ENCODE assay signal across 8 cellular contexts in the genomic region with DNA sequence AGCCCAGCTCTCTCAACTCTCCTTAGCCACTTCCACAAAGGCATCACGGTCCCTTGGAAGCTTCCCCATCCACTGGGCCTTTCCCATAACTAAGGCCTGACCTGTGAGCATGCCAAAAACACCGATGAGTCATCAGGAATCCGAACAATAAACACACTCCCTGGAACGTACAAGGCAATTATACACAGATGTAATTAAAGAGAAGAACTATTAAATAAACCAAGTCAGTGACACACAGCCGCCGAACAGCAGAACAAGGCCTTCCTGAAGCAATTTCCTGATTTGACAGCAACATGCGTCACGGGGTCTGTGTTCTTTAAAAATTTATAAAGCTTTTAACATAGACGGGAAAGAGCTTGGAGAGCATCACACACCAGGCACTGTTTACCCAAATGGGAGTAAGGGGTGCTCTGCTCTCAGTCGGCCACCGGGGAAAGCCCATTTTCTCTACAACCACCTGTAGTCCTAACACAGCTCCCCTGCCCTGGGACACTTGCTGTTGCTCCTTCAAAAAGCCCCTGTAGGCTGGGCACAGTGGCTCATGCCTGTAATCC. TPM values are rescaled to one million over a fixed set of nuclear protein-coding genes. Genes with fewer than 3 reads are reported as not detected.
DNase-seq lines count a peak whose midpoint lies in the region; ATAC-seq and TF ChIP-seq lines count a peak whose summit lies in the region.

No MANE protein-coding gene starts in this region.

- DNase-seq in NCI-H446 treated with DMSO at 0.1 percent for 48 hours (lab: John Stamatoyannopoulos, UW) (peak; percentile 87), epithelial cell of proximal tubule (ENCODE audit: low read depth) (peak; percentile 82), osteocyte (ENCODE audit: extremely low spot score, unreplicated experiment) (no peak), activated gamma-delta T cell (lab: John Stamatoyannopoulos, UW) (no peak), NCI-H2107 (lab: John Stamatoyannopoulos, UW) (no peak)

- H3K9me3 Mint-ChIP-seq in osteocyte (ENCODE audit: unreplicated experiment), result no peaks in the 10 kb centered on the region

- no peak for TF ChIP-seq CTCF in C4-2B (conservative IDR thresholded peaks at IDR 0.05)
- no peak for TF ChIP-seq CTCF in epithelial cell of proximal tubule (conservative IDR thresholded peaks at IDR 0.05; ENCODE audit: low read depth, low read length)
- no peak for TF ChIP-seq CTCF in osteocyte (IDR thresholded peaks at IDR 0.05)

- peak overlapping the region; percentile 73 for H3K27ac ChIP-seq in C4-2B

- H3K27me3 Mint-ChIP-seq in osteocyte (ENCODE audit: unreplicated experiment), result no peaks in the 10 kb centered on the region

- peaks cover 34% of the 10 kb centered on the region for H3K4me1 Mint-ChIP-seq in osteocyte (ENCODE audit: unreplicated experiment)

- no peak overlapping the region for H3K4me3 ChIP-seq in epithelial cell of proximal tubule (ENCODE audit: low read depth, low read length)

- H3K4me3 Mint-ChIP-seq in osteocyte (ENCODE audit: unreplicated experiment), result no peak overlapping the region

- ATAC-seq in HG03439 (IDR thresholded peaks at IDR 0.05; ENCODE audit: unreplicated experiment), result no peak
- no peak for ATAC-seq in GM21447 (IDR thresholded peaks at IDR 0.05; ENCODE audit: unreplicated experiment)

- H3K36me3 Mint-ChIP-seq in osteocyte (ENCODE audit: unreplicated experiment), result peaks cover 13% of the 10 kb centered on the region

- peak overlapping the region; percentile 89 for H3K27ac Mint-ChIP-seq in osteocyte (ENCODE audit: unreplicated experiment)

RNA-seq across cellular contexts. Expression of a gene that starts 29.4 kb away (rescaled TPM):
- total RNA-seq in epithelial cell of proximal tubule (6.9 and 9.9 TPM in 2 replicates), osteocyte (25.4 and 26.1 TPM in 2 replicates)

Comparison
In these comparisons a context has a peak if more than half of its experiments do, and no peak if none do; other contexts are left out.
1. DNase-seq: peak in NCI-H446 treated with DMSO at 0.1 percent for 48 hours (single experiment) and epithelial cell of proximal tubule (single experiment); none in osteocyte (single experiment), activated gamma-delta T cell (single experiment) and NCI-H2107 (single experiment).